In the genomic region with DNA sequence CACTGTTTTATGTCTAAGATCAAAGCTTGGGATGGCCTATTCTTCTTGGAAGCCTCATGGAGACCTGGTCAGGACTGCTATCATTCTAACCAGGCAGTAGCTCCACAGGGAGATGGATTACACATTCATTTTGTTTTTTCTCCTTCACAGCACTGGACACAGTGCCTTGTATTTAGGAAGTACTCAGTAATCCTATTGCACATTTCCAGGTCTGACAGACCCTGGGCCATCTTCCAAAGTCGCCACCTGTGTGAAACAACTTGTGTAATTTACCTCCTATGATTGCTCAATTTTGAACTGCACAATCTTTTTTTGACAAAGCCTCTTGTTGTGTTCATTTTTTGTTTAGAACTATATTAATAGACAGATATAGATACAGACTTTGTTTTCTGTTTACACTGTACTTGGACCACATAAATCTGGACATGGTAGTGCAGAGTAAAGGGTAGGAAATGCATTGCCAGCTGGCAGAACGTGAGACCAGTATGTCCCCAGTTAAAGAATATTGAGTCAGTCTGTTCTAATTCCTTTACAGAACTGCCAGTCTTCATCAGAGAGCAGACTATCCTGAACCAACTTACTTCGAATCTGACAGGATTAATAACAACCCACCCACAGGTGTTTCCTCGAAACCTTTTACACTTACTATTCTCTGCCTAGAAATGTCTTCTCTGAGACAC, we compare ENCODE assay signal across 20 cellular contexts.
DNase-seq lines count a peak whose midpoint lies in the region; ATAC-seq, FAIRE-seq and TF ChIP-seq lines count a peak whose summit lies in the region.
"Had no signal": no experiment of that assay in that cellular context is flagged by ENCODE, and none has a peak within 500 bp of the region (broad histone marks: within the 10 kb centered on the region; RNA-seq: fewer than 3 reads in every experiment).

No MANE protein-coding gene starts in this region.

- no peak overlapping the region for H3K27ac ChIP-seq in MM.1S (ENCODE audit: low read length)
- no peak overlapping the region for H3K27ac ChIP-seq in HepG2 (ENCODE audit: extremely low read length, insufficient read depth, low read length)
- H3K27ac ChIP-seq in prostate gland: peak overlapping the region in 1 of 2 donors; percentile 50
- no peak overlapping the region for H3K27ac ChIP-seq in testis
- H3K27ac ChIP-seq: A549, C4-2B, HL-60 had no signal

- CTCF ChIA-PET in HepG2 (lab: Yijun Ruan, JAX; ENCODE audit: low intra/inter-chr PET ratio, low total read pairs): no interaction called here

- TF ChIP-seq RAD21 in HepG2 (CRISPR knock-in tag; IDR thresholded peaks at IDR 0.05): no peak

- H4K20me1 ChIP-seq in MM.1S (ENCODE audit: insufficient read depth, low read length) (no peaks in the 10 kb centered on the region), HepG2 (ENCODE audit: insufficient read depth, low read length) (no peaks in the 10 kb centered on the region)

- TF ChIP-seq CTCF in MM.1S (IDR thresholded peaks at IDR 0.05; ENCODE audit: low read length) (no peak), HepG2 (CRISPR knock-in tag; IDR thresholded peaks at IDR 0.05) (no peak), prostate gland (IDR thresholded peaks at IDR 0.05) (no peak), testis (IDR thresholded peaks at IDR 0.05) (no peak)

- H3K9me3 ChIP-seq in MM.1S (replicated peaks; ENCODE audit: insufficient read depth, low read length) (no peaks in the 10 kb centered on the region), HepG2 (ENCODE audit: low read length) (no peaks in the 10 kb centered on the region), prostate gland (no peaks in the 10 kb centered on the region), testis (no peaks in the 10 kb centered on the region)
- H3K9me3 ChIP-seq: A549, BE2C, HAP-1 had no signal

- H3K4me1 ChIP-seq in MM.1S (ENCODE audit: low read length) (no peaks in the 10 kb centered on the region), HepG2 (ENCODE audit: insufficient read depth, low read length) (no peaks in the 10 kb centered on the region), prostate gland (replicated peaks) (no peaks in the 10 kb centered on the region), testis (no peaks in the 10 kb centered on the region)
- H3K4me1 ChIP-seq: A549, BE2C had no signal

- H3F3A ChIP-seq in MM.1S (ENCODE audit: insufficient read depth, low read length): no peaks in the 10 kb centered on the region

- BruUV-seq in HepG2 (replicated peaks; lab: Mats Ljungman, UMichigan): no TSS peak

- DNase-seq in MM.1S (peak; percentile 3), cerebellar cortex (ENCODE audit: low spot score) (peak; percentile 91), HepG2 (ENCODE audit: low spot score) (no peak), prostate gland (ENCODE audit: low spot score) (peak; percentile 78), Right ventricle myocardium inferior (ENCODE audit: missing footprints) (no peak), UCSD-AML1 (lab: John Stamatoyannopoulos, UW; ENCODE audit: unreplicated experiment) (no peak), testis (no peak), T1000 (lab: John Stamatoyannopoulos, UW) (no peak)
- DNase-seq: BE2C; CD4-positive, alpha-beta memory T cell; DMS79; HFFc6 had no signal

- in situ Hi-C loops in HepG2 (cut with HindIII; ENCODE audit: extremely low pct_ligation_motif_present, low pct_unique_long_range_greater_than_20kb): no loop called here

- H3K27me3 ChIP-seq in MM.1S (replicated peaks; ENCODE audit: insufficient read depth, low read length) (no peaks in the 10 kb centered on the region), HepG2 (ENCODE audit: control insufficient read depth in 1 of 2, insufficient read depth in 2 of 2, low read length in 2 of 2) (no peaks in the 10 kb centered on the region), prostate gland (replicated peaks; ENCODE audit: insufficient read depth) (no peaks in the 10 kb centered on the region), testis (no peaks in the 10 kb centered on the region)
- H3K27me3 ChIP-seq: BE2C had no signal

- POLR2A ChIA-PET in HepG2 (lab: Yijun Ruan, JAX): no interaction called here

- H3K4me3 ChIP-seq in MM.1S (ENCODE audit: low read length) (no peak overlapping the region), HepG2 (replicated peaks in 1 of 3; ENCODE audit: insufficient read depth in 1 of 3, low read depth in 2 of 3, low read length in 3 of 3) (no peak overlapping the region), prostate gland (no peak overlapping the region), testis (no peak overlapping the region)
- H3K4me3 ChIP-seq: A549, HAP-1 had no signal

- no peak for TF ChIP-seq EP300 in HepG2 (IDR thresholded peaks at IDR 0.05; ENCODE audit: low read depth in 2 of 2, low read length in 2 of 2)
- no peak for TF ChIP-seq EP300 in HepG2 (CRISPR knock-in tag; IDR thresholded peaks at IDR 0.05; ENCODE audit: borderline replicate concordance)

- TF ChIP-seq POLR2A in HepG2 (IDR thresholded peaks at IDR 0.05; ENCODE audit: insufficient read depth in 1 of 2, low read depth in 2 of 2, low read length in 2 of 2): no peak
- TF ChIP-seq POLR2A in prostate gland (IDR thresholded peaks at IDR 0.05): no peak
- TF ChIP-seq POLR2A in testis (IDR thresholded peaks at IDR 0.05): no peak

- intact Hi-C loops in HepG2 (cut with micrococcal nuclease; ENCODE audit: unreplicated experiment) (no loop called here), prostate gland (cut with DNase I) (no loop called here), Right ventricle myocardium inferior (cut with DNase I) (no loop called here), testis (cut with DNase I; ENCODE audit: low total_unique reads) (no loop called here)

- no peaks in the 10 kb centered on the region for H3K36me3 ChIP-seq in MM.1S (replicated peaks; ENCODE audit: insufficient read depth, low read length)
- no peaks in the 10 kb centered on the region for H3K36me3 ChIP-seq in HepG2 (replicated peaks in 1 of 2; ENCODE audit: control insufficient read depth in 1 of 2, insufficient read depth in 2 of 2, low read length in 2 of 2)
- H3K36me3 ChIP-seq in prostate gland: no peaks in the 10 kb centered on the region
- H3K36me3 ChIP-seq in testis (ENCODE audit: low read depth, missing control alignments): no peaks in the 10 kb centered on the region
- H3K36me3 ChIP-seq: BE2C, HAP-1 had no signal

- H3K9ac ChIP-seq in MM.1S (ENCODE audit: low read length): no peak overlapping the region
- no peak overlapping the region for H3K9ac ChIP-seq in HepG2 (ENCODE audit: insufficient read depth, low read depth, low read length)

- H2AFZ ChIP-seq in MM.1S (ENCODE audit: low read length) (no peak overlapping the region), HepG2 (ENCODE audit: low read length) (no peak overlapping the region)

- H3K4me2 ChIP-seq in MM.1S (ENCODE audit: low read depth, low read length) (no peak overlapping the region), HepG2 (ENCODE audit: low read depth, low read length) (no peak overlapping the region)
- H3K4me2 ChIP-seq: A549 had no signal

- H3K79me2 ChIP-seq in MM.1S (ENCODE audit: low read length) (no peaks in the 10 kb centered on the region), HepG2 (ENCODE audit: insufficient read depth, low read length) (no peaks in the 10 kb centered on the region)

- no peak for FAIRE-seq in HepG2 (lab: Jason Lieb, UNC)
- FAIRE-seq: A549, G401.6, GM12891, GM19239, H1 had no signal

- 8% methylated on average over 4 of the region's 4 CpGs for WGBS in HepG2 (ENCODE audit: low lambda C conversion rate)
- WGBS in prostate gland: 24% methylated on average over 4 of the region's 4 CpGs
- 87 to 90% methylated on average over 4 of the region's 4 CpGs for WGBS in testis, 2 donors

- ATAC-seq in HepG2: no peak
- ATAC-seq in Right ventricle myocardium inferior: no peak
- ATAC-seq: A549 had no signal

- no peaks in the 10 kb centered on the region for H3K9me2 ChIP-seq in MM.1S (replicated peaks; ENCODE audit: insufficient read depth, low read length)

TF ChIP-seq in HepG2, 621 proteins besides CTCF, POLR2A, EP300 and RAD21:
- TF ChIP-seq PHF8 (CRISPR knock-in tag; IDR thresholded peaks at IDR 0.05) (no peak), CEBPB (IDR thresholded peaks at IDR 0.05; ENCODE audit: borderline replicate concordance, low read depth, low read length) (0 out of 2 replicates have a peak, but pooled peaks have one; percentile 21)

Comparison
In these comparisons a context has a peak if more than half of its experiments do, and no peak if none do; other contexts are left out.
1. DNase-seq: peak in MM.1S (single experiment), cerebellar cortex (single experiment) and prostate gland (single experiment); none in HepG2 (single experiment), Right ventricle myocardium inferior (single experiment), UCSD-AML1 (single experiment), testis (single experiment) and T1000 (single experiment).